20 cellular contexts compared by ENCODE assay signal in genomic region chr11:61737636-61738386, GRCh38. TPM values are rescaled to one million over a fixed set of nuclear protein-coding genes. Genes with fewer than 3 reads are reported as not detected.
"Had no signal": no experiment of that assay in that cellular context is flagged by ENCODE, and none has a peak within 500 bp of the region (broad histone marks: within the 10 kb centered on the region; RNA-seq: fewer than 3 reads in every experiment).

No MANE protein-coding gene starts in this region.

- H3K79me2 ChIP-seq: parathyroid adenoma had no signal

- H3K4me3 ChIP-seq: ascending aorta, left lung, mucosa of descending colon, tibial nerve, uterus had no signal

- H3K4me1 ChIP-seq: parathyroid adenoma, uterus had no signal

- H3K27ac ChIP-seq: ascending aorta, left lung, neutrophil, parathyroid adenoma, tibial nerve, uterus had no signal

- H3K9ac ChIP-seq: parathyroid adenoma had no signal

- FAIRE-seq: bronchial epithelial cell, endometrium, keratinocyte, TTC549 had no signal

- H3K36me3 ChIP-seq: neutrophil, uterus had no signal

- DNase-seq: activated CD4-positive, alpha-beta T cell treated with anti-CD3 and anti-CD28 coated beads, Interleukin-2, amount 50 U/mL, for 1 hour; activated CD8-positive, alpha-beta memory T cell treated with anti-CD3 and anti-CD28 coated beads for 24 hours; left lung; mucosa of descending colon; naive thymus-derived CD4-positive, alpha-beta T cell; stimulated activated CD4-positive, alpha-beta T cell treated with anti-CD3 and anti-CD28 coated beads, Interleukin-2, amount 100 ng/mL, for 48 hours; stimulated activated naive CD4-positive, alpha-beta T cell; T-helper 2 cell; uterus had no signal

- H3K27me3 ChIP-seq: ascending aorta, left lung, neutrophil, tibial nerve, uterus had no signal

- ATAC-seq: activated CD4-positive, CD25-positive, alpha-beta regulatory T cell treated with anti-CD3 and anti-CD28 coated beads, Interleukin-2, amount 50 U/mL, for 24 hours; esophagus mucosa; left lung; mucosa of descending colon; naive thymus-derived CD4-positive, alpha-beta T cell had no signal

- H3K4me3 Mint-ChIP-seq: naive thymus-derived CD4-positive, alpha-beta T cell had no signal

- H2AFZ ChIP-seq: parathyroid adenoma had no signal

- H3K27ac Mint-ChIP-seq: naive thymus-derived CD4-positive, alpha-beta T cell had no signal

- H3K9me3 Mint-ChIP-seq: naive thymus-derived CD4-positive, alpha-beta T cell had no signal

- H3K9me3 ChIP-seq: ascending aorta, left lung, mucosa of descending colon, neutrophil, tibial nerve, uterus had no signal

RNA-seq across cellular contexts. Expression of gene MYRF, which starts 14.6 kb away (rescaled TPM):
- total RNA-seq: ascending aorta, skeletal muscle tissue had no signal
